ENCODE assay signal across 8 cellular contexts in genomic region chr6:96520039-96520850, GRCh38. TPM values are rescaled to one million over a fixed set of nuclear protein-coding genes. Genes with fewer than 3 reads are reported as not detected.
DNase-seq lines count a peak whose midpoint lies in the region; ATAC-seq and TF ChIP-seq lines count a peak whose summit lies in the region.

No MANE protein-coding gene starts in this region.

- peak overlapping the region; percentile 97 for H3K4me3 ChIP-seq in GM23248
- H3K4me3 ChIP-seq in fibroblast of lung (replicated peaks in 1 of 4; ENCODE audit: control extremely low read depth in 1 of 4, insufficient read depth in 1 of 4, low read depth in 3 of 4, low read length in 4 of 4) = peak overlapping the region in 3 of 4 experiments; percentile 78 to 93 (median 90)
- H3K4me3 ChIP-seq in prostate gland = peak overlapping the region; percentile 83 to 85

- no peaks in the 10 kb centered on the region for H3F3A ChIP-seq in GM23248 (ENCODE audit: insufficient read depth)

- H3K27ac ChIP-seq in GM23248 (no peak overlapping the region), fibroblast of lung (ENCODE audit: insufficient read depth, low read length) (no peak overlapping the region), prostate gland (no peak overlapping the region)

- H3K9me3 ChIP-seq in GM23248 (ENCODE audit: low read depth) (no peaks in the 10 kb centered on the region), fibroblast of lung (ENCODE audit: control insufficient read depth, insufficient read depth, low read depth, low read length) (no peaks in the 10 kb centered on the region), prostate gland (no peaks in the 10 kb centered on the region)

- H3K9me2 ChIP-seq in GM23248 (ENCODE audit: insufficient read depth) = no peaks in the 10 kb centered on the region

- no peak for ATAC-seq in GM18517 (IDR thresholded peaks at IDR 0.05; ENCODE audit: unreplicated experiment)

- H2AFZ ChIP-seq in GM23248 (peak overlapping the region; percentile 92), fibroblast of lung (ENCODE audit: low read length) (no peak overlapping the region)

- in situ Hi-C loops in GM23248 (cut with MboI) = no loop called here

- intact Hi-C loops in prostate gland (cut with DNase I) = no loop called here

- 54 to 57% methylated on average over 7 of the region's 7 CpGs for WGBS in GM23248 (ENCODE audit: low coverage in 1 of 2, low lambda C conversion rate in 2 of 2, missing lambda C conversion rate in 2 of 2), 2 experiments
- WGBS in prostate gland = 57% methylated on average over 7 of the region's 7 CpGs

- DNase-seq in GM23248 (peak; percentile 28), SK-N-DZ (ENCODE audit: low spot score) (peak; percentile 7), fibroblast of lung (ENCODE audit: low read depth in 2 of 2) (peak; percentile 0 to 79), prostate gland (ENCODE audit: low spot score) (peak; percentile 31), NCI-H187 treated with DMSO at 0.1 percent for 48 hours (lab: John Stamatoyannopoulos, UW) (no peak), cerebellar nuclear complex (lab: John Stamatoyannopoulos, UW) (no peak), RPMI8226 (no peak)

- TF ChIP-seq CTCF in fibroblast of lung (conservative IDR thresholded peaks at IDR 0.05 in 1 of 2, IDR thresholded peaks at IDR 0.05 in 1 of 2; ENCODE audit: low read depth in 1 of 2, low read length in 2 of 2) = no peak
- TF ChIP-seq CTCF in prostate gland (IDR thresholded peaks at IDR 0.05) = no peak

- H3K4me2 ChIP-seq in GM23248 (ENCODE audit: unreplicated experiment) (peak overlapping the region; percentile 88), fibroblast of lung (ENCODE audit: extremely low read depth, insufficient read depth, low read length) (peak overlapping the region; percentile 9)

- H3K36me3 ChIP-seq in GM23248 (ENCODE audit: low read depth) = peaks cover 7% of the 10 kb centered on the region; the same call in 1 of the 2 replicates
- no peaks in the 10 kb centered on the region for H3K36me3 ChIP-seq in fibroblast of lung (ENCODE audit: control insufficient read depth, insufficient read depth, low read length)
- no peaks in the 10 kb centered on the region for H3K36me3 ChIP-seq in prostate gland

- TF ChIP-seq POLR2A in prostate gland (IDR thresholded peaks at IDR 0.05) = no peak

- H3K27me3 ChIP-seq in GM23248 (replicated peaks; ENCODE audit: insufficient read depth) = no peaks in the 10 kb centered on the region
- H3K27me3 ChIP-seq in fibroblast of lung (ENCODE audit: control insufficient read depth, insufficient read depth, low read length) = no peaks in the 10 kb centered on the region
- H3K27me3 ChIP-seq in prostate gland (replicated peaks; ENCODE audit: insufficient read depth) = no peaks in the 10 kb centered on the region

- H3K4me1 ChIP-seq in GM23248 (ENCODE audit: insufficient read depth) (peaks cover 23% of the 10 kb centered on the region), fibroblast of lung (ENCODE audit: control insufficient read depth, extremely low read depth, insufficient read depth, low read length) (peaks cover 2% of the 10 kb centered on the region), prostate gland (replicated peaks) (peaks cover 2% of the 10 kb centered on the region)

- H3K9ac ChIP-seq in GM23248 (peak overlapping the region; percentile 97), fibroblast of lung (ENCODE audit: insufficient read depth, low read length) (no peak overlapping the region)

- H4K20me1 ChIP-seq in GM23248 (ENCODE audit: insufficient read depth) (no peaks in the 10 kb centered on the region), fibroblast of lung (ENCODE audit: control insufficient read depth, extremely low read depth, insufficient read depth, low read length) (no peaks in the 10 kb centered on the region)

- H3K79me2 ChIP-seq in GM23248 (ENCODE audit: insufficient read depth) = peaks cover 50% of the 10 kb centered on the region
- peaks cover 16% of the 10 kb centered on the region for H3K79me2 ChIP-seq in fibroblast of lung (ENCODE audit: control insufficient read depth, insufficient read depth, low read length)

RNA-seq across cellular contexts. Expression of gene UFL1, which starts 1.4 kb away (rescaled TPM):
- total RNA-seq in GM23248 (2014; rRNA removed; shearing (Covaris generic)) = 25.2 and 25.9 TPM in 2 replicates
- polyA plus RNA-seq in GM23248 (2016; fragmentation: Nextera tagmentation; extraction: Ambion mirVana) (22.0 TPM in 2 replicates), fibroblast of lung (12.5 and 14.9 TPM in 2 replicates)
- polyA plus RNA-seq in SK-N-DZ (2014; cell fraction: cytosol; rRNA removed) = 11.0 and 12.1 TPM in 2 replicates
- 20.0 and 23.6 TPM in 2 replicates for polyA plus RNA-seq in SK-N-DZ (2014; cell fraction: nucleus; rRNA removed)
- total RNA-seq in fibroblast of lung (29.0 and 35.2 TPM in 2 replicates), prostate gland (10 to 100 TPM; 21.2 to 32.5 TPM)
- 16.3 and 19.5 TPM in 2 replicates for polyA plus RNA-seq in fibroblast of lung (2012)
- 0.08 and 1.0 TPM in 2 replicates for polyA minus RNA-seq in fibroblast of lung (ENCODE audit: low replicate concordance)

RNA-seq across cellular contexts. Expression of gene FHL5, which starts 42.7 kb away (rescaled TPM):
- total RNA-seq in GM23248 (2014; rRNA removed; shearing (Covaris generic)) = not detected in 2 replicates
- polyA plus RNA-seq in GM23248 (2016; fragmentation: Nextera tagmentation; extraction: Ambion mirVana) (not detected in 2 replicates), fibroblast of lung (0.03 TPM in 1 of 2 replicates, not detected in the other)
- polyA plus RNA-seq in SK-N-DZ (2014; cell fraction: cytosol; rRNA removed) = not detected in 2 replicates
- not detected in 2 replicates for polyA plus RNA-seq in SK-N-DZ (2014; cell fraction: nucleus; rRNA removed)
- total RNA-seq in fibroblast of lung (not detected in 2 replicates), prostate gland (10 to 100 TPM in 1 of 2 donors, 1 to 10 TPM in 1; 4.9 to 23.3 TPM)
- not detected in 2 replicates for polyA plus RNA-seq in fibroblast of lung (2012)
- not detected in 2 replicates for polyA minus RNA-seq in fibroblast of lung (ENCODE audit: low replicate concordance)

Comparison
In these comparisons a context has a peak if more than half of its experiments do, and no peak if none do; other contexts are left out.
1. DNase-seq: peak in GM23248 (single experiment), SK-N-DZ (single experiment), fibroblast of lung (2 of 2) and prostate gland (single experiment); none in NCI-H187 treated with DMSO at 0.1 percent for 48 hours (single experiment), cerebellar nuclear complex (0 of 2) and RPMI8226 (single experiment).
2. Peak in every context shown above with its lines, with median percentiles within 50 percentile points of each other: H3K4me3 ChIP-seq.